ENCODE assay signal across 1 cellular context in the genomic region with DNA sequence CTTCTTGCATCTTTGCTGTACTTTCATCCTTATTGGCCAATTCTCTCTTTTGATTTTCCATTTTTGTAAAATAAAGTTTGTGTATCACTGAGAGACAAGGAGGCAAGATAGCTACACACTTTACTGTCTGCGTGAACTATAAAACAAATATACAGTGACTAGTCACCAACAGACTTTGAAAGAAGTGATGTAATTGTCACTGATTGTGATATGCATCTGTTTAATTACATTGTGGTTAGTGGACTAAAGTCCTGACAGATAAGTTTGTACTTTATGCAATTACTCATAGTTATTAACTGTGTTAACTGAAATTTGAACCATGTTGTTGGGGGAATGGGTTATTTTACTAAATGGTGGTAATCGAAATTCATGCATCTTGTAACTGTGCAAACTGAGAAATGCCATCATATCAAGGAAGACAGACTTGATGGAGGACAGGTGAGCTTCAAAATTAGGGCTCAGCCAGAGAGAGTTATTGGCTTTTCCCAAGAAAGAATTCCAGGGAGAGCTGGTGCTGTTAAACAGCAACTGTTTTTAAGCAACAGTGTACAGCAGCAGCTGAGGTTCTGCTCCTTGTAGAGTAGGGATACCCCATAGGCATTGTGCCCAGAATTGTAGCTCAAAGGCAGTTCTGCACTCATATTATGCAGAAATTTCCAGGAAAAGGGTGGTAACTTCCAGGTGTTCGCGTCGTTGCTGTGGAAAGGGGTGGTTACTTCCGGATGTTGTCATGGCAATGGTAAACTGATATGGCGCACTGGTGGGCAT.
TF ChIP-seq lines count a peak whose summit lies in the region.

No MANE protein-coding gene starts in this region.

TF ChIP-seq in HEK293, 187 proteins besides CTCF, POLR2A, EP300 and RAD21 (continued from another document and continues in another):
- TF ChIP-seq, protein P1, sequence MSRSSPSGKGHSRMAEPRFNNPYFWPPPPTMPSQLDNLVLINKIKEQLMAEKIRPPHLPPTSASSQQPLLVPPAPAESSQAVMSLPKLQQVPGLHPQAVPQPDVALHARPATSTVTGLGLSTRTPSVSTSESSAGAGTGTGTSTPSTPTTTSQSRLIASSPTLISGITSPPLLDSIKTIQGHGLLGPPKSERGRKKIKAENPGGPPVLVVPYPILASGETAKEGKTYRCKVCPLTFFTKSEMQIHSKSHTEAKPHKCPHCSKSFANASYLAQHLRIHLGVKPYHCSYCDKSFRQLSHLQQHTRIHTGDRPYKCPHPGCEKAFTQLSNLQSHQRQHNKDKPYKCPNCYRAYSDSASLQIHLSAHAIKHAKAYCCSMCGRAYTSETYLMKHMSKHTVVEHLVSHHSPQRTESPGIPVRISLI (tag by site-specific recombination; IDR thresholded peaks at IDR 0.05) = peak; percentile 68; the same call in 1 of the 2 replicates
- no peak for TF ChIP-seq ZSCAN16 (tag by site-specific recombination; IDR thresholded peaks at IDR 0.05)
- TF ChIP-seq ZNF146 (tag by site-specific recombination; IDR thresholded peaks at IDR 0.05) = peak; percentile 76
- TF ChIP-seq RBAK (tag by site-specific recombination; IDR thresholded peaks at IDR 0.05) = no peak
- TF ChIP-seq ZNF19 (tag by site-specific recombination; IDR thresholded peaks at IDR 0.05; ENCODE audit: low read depth) = no peak
- TF ChIP-seq, protein P2, sequence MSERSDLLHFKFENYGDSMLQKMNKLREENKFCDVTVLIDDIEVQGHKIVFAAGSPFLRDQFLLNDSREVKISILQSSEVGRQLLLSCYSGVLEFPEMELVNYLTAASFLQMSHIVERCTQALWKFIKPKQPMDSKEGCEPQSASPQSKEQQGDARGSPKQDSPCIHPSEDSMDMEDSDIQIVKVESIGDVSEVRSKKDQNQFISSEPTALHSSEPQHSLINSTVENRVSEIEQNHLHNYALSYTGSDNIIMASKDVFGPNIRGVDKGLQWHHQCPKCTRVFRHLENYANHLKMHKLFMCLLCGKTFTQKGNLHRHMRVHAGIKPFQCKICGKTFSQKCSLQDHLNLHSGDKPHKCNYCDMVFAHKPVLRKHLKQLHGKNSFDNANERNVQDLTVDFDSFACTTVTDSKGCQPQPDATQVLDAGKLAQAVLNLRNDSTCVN (tag by site-specific recombination; optimal IDR thresholded peaks at IDR 0.05) = no peak
- no peak for TF ChIP-seq ZNF510 (tag by site-specific recombination; IDR thresholded peaks at IDR 0.05; ENCODE audit: insufficient replicate concordance)
- TF ChIP-seq ZNF16 (tag by site-specific recombination; IDR thresholded peaks at IDR 0.05; ENCODE audit: low read depth) = no peak
- TF ChIP-seq ZNF629 (tag by site-specific recombination; IDR thresholded peaks at IDR 0.05) = peak; percentile 96
- peak; percentile 37; the same call in 1 of the 2 replicates for TF ChIP-seq GLIS1 (tag by site-specific recombination; IDR thresholded peaks at IDR 0.05)
- peak; percentile 84 for TF ChIP-seq KLF10 (tag by site-specific recombination; IDR thresholded peaks at IDR 0.05)
- TF ChIP-seq ZBTB1 (tag by site-specific recombination; IDR thresholded peaks at IDR 0.05) = peak; percentile 91
- TF ChIP-seq ZNF10 (tag by site-specific recombination; IDR thresholded peaks at IDR 0.05) = peak; percentile 83
- TF ChIP-seq ZNF324 (tag by site-specific recombination; IDR thresholded peaks at IDR 0.05) = peak; percentile 71
- TF ChIP-seq ZNF785 (tag by site-specific recombination; IDR thresholded peaks at IDR 0.05) = no peak
- TF ChIP-seq, protein P3, sequence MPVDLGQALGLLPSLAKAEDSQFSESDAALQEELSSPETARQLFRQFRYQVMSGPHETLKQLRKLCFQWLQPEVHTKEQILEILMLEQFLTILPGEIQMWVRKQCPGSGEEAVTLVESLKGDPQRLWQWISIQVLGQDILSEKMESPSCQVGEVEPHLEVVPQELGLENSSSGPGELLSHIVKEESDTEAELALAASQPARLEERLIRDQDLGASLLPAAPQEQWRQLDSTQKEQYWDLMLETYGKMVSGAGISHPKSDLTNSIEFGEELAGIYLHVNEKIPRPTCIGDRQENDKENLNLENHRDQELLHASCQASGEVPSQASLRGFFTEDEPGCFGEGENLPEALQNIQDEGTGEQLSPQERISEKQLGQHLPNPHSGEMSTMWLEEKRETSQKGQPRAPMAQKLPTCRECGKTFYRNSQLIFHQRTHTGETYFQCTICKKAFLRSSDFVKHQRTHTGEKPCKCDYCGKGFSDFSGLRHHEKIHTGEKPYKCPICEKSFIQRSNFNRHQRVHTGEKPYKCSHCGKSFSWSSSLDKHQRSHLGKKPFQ (tag by site-specific recombination; IDR thresholded peaks at IDR 0.05) = peak; percentile 31; the same call in 1 of the 2 replicates
- TF ChIP-seq, protein P4, sequence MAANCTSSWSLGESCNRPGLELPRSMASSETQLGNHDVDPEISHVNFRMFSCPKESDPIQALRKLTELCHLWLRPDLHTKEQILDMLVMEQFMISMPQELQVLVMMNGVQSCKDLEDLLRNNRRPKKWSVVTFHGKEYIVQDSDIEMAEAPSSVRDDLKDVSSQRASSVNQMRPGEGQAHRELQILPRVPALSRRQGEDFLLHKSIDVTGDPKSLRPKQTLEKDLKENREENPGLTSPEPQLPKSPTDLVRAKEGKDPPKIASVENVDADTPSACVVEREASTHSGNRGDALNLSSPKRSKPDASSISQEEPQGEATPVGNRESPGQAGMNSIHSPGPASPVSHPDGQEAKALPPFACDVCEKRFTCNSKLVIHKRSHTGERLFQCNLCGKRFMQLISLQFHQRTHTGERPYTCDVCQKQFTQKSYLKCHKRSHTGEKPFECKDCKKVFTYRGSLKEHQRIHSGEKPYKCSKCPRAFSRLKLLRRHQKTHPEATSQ (tag by site-specific recombination; IDR thresholded peaks at IDR 0.05) = no peak
- TF ChIP-seq ZNF184 (tag by site-specific recombination; IDR thresholded peaks at IDR 0.05) = peak; percentile 77
- TF ChIP-seq ZNF626 (tag by site-specific recombination; IDR thresholded peaks at IDR 0.05) = no peak
- TF ChIP-seq, protein P5, sequence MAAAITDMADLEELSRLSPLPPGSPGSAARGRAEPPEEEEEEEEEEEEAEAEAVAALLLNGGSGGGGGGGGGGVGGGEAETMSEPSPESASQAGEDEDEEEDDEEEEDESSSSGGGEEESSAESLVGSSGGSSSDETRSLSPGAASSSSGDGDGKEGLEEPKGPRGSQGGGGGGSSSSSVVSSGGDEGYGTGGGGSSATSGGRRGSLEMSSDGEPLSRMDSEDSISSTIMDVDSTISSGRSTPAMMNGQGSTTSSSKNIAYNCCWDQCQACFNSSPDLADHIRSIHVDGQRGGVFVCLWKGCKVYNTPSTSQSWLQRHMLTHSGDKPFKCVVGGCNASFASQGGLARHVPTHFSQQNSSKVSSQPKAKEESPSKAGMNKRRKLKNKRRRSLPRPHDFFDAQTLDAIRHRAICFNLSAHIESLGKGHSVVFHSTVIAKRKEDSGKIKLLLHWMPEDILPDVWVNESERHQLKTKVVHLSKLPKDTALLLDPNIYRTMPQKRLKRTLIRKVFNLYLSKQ (tag by site-specific recombination; IDR thresholded peaks at IDR 0.05; ENCODE audit: borderline replicate concordance) = no peak
- TF ChIP-seq, protein P6, sequence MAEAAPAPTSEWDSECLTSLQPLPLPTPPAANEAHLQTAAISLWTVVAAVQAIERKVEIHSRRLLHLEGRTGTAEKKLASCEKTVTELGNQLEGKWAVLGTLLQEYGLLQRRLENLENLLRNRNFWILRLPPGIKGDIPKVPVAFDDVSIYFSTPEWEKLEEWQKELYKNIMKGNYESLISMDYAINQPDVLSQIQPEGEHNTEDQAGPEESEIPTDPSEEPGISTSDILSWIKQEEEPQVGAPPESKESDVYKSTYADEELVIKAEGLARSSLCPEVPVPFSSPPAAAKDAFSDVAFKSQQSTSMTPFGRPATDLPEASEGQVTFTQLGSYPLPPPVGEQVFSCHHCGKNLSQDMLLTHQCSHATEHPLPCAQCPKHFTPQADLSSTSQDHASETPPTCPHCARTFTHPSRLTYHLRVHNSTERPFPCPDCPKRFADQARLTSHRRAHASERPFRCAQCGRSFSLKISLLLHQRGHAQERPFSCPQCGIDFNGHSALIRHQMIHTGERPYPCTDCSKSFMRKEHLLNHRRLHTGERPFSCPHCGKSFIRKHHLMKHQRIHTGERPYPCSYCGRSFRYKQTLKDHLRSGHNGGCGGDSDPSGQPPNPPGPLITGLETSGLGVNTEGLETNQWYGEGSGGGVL (tag by site-specific recombination; IDR thresholded peaks at IDR 0.05) = peak; percentile 56
- 0 out of 2 replicates have a peak, but pooled peaks have one; percentile 11 for TF ChIP-seq ZBTB20 (tag by site-specific recombination; IDR thresholded peaks at IDR 0.05)
- TF ChIP-seq, protein P7, sequence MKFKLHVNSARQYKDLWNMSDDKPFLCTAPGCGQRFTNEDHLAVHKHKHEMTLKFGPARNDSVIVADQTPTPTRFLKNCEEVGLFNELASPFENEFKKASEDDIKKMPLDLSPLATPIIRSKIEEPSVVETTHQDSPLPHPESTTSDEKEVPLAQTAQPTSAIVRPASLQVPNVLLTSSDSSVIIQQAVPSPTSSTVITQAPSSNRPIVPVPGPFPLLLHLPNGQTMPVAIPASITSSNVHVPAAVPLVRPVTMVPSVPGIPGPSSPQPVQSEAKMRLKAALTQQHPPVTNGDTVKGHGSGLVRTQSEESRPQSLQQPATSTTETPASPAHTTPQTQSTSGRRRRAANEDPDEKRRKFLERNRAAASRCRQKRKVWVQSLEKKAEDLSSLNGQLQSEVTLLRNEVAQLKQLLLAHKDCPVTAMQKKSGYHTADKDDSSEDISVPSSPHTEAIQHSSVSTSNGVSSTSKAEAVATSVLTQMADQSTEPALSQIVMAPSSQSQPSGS (tag by site-specific recombination; IDR thresholded peaks at IDR 0.05; ENCODE audit: low read depth) = peak; percentile 92
- TF ChIP-seq, protein P8, sequence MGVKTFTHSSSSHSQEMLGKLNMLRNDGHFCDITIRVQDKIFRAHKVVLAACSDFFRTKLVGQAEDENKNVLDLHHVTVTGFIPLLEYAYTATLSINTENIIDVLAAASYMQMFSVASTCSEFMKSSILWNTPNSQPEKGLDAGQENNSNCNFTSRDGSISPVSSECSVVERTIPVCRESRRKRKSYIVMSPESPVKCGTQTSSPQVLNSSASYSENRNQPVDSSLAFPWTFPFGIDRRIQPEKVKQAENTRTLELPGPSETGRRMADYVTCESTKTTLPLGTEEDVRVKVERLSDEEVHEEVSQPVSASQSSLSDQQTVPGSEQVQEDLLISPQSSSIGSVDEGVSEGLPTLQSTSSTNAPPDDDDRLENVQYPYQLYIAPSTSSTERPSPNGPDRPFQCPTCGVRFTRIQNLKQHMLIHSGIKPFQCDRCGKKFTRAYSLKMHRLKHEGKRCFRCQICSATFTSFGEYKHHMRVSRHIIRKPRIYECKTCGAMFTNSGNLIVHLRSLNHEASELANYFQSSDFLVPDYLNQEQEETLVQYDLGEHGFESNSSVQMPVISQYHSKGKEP (tag by site-specific recombination; IDR thresholded peaks at IDR 0.05) = peak; percentile 91
- peak; percentile 81; the same call in 1 of the 2 replicates for TF ChIP-seq KLF16 (tag by site-specific recombination; IDR thresholded peaks at IDR 0.05)
- TF ChIP-seq, protein P9, sequence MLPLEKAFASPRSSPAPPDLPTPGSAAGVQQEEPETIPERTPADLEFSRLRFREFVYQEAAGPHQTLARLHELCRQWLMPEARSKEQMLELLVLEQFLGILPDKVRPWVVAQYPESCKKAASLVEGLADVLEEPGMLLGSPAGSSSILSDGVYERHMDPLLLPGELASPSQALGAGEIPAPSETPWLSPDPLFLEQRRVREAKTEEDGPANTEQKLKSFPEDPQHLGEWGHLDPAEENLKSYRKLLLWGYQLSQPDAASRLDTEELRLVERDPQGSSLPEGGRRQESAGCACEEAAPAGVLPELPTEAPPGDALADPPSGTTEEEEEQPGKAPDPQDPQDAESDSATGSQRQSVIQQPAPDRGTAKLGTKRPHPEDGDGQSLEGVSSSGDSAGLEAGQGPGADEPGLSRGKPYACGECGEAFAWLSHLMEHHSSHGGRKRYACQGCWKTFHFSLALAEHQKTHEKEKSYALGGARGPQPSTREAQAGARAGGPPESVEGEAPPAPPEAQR (tag by site-specific recombination; IDR thresholded peaks at IDR 0.05) = no peak
- TF ChIP-seq ZNF791 (tag by site-specific recombination; IDR thresholded peaks at IDR 0.05) = no peak
- TF ChIP-seq ZNF114 (tag by site-specific recombination; IDR thresholded peaks at IDR 0.05) = no peak
- TF ChIP-seq ZNF529 (tag by site-specific recombination; IDR thresholded peaks at IDR 0.05; ENCODE audit: insufficient replicate concordance) = no peak
- TF ChIP-seq ZNF677 (tag by site-specific recombination; IDR thresholded peaks at IDR 0.05) = no peak
- TF ChIP-seq ZNF221 (tag by site-specific recombination; IDR thresholded peaks at IDR 0.05; ENCODE audit: borderline replicate concordance) = no peak
- TF ChIP-seq ZBTB21 (tag by site-specific recombination; IDR thresholded peaks at IDR 0.05) = peak; percentile 54; the same call in 1 of the 2 replicates
- TF ChIP-seq, protein P10, sequence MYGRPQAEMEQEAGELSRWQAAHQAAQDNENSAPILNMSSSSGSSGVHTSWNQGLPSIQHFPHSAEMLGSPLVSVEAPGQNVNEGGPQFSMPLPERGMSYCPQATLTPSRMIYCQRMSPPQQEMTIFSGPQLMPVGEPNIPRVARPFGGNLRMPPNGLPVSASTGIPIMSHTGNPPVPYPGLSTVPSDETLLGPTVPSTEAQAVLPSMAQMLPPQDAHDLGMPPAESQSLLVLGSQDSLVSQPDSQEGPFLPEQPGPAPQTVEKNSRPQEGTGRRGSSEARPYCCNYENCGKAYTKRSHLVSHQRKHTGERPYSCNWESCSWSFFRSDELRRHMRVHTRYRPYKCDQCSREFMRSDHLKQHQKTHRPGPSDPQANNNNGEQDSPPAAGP (tag by site-specific recombination; IDR thresholded peaks at IDR 0.05) = peak; percentile 76
- TF ChIP-seq, protein P11, sequence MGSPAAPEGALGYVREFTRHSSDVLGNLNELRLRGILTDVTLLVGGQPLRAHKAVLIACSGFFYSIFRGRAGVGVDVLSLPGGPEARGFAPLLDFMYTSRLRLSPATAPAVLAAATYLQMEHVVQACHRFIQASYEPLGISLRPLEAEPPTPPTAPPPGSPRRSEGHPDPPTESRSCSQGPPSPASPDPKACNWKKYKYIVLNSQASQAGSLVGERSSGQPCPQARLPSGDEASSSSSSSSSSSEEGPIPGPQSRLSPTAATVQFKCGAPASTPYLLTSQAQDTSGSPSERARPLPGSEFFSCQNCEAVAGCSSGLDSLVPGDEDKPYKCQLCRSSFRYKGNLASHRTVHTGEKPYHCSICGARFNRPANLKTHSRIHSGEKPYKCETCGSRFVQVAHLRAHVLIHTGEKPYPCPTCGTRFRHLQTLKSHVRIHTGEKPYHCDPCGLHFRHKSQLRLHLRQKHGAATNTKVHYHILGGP (tag by site-specific recombination; IDR thresholded peaks at IDR 0.05) = no peak
- 0 out of 2 replicates have a peak, but pooled peaks have one; percentile 29 for TF ChIP-seq ZBTB8A (tag by site-specific recombination; IDR thresholded peaks at IDR 0.05)
- no peak for TF ChIP-seq EGR2 (tag by site-specific recombination; IDR thresholded peaks at IDR 0.05; ENCODE audit: low read depth)
- TF ChIP-seq ZNF596 (tag by site-specific recombination; IDR thresholded peaks at IDR 0.05) = no peak
- peak; percentile 91 for TF ChIP-seq WT1 (tag by site-specific recombination; IDR thresholded peaks at IDR 0.05)
- TF ChIP-seq ZNF521 (tag by site-specific recombination; IDR thresholded peaks at IDR 0.05) = no peak
- TF ChIP-seq, protein P12, sequence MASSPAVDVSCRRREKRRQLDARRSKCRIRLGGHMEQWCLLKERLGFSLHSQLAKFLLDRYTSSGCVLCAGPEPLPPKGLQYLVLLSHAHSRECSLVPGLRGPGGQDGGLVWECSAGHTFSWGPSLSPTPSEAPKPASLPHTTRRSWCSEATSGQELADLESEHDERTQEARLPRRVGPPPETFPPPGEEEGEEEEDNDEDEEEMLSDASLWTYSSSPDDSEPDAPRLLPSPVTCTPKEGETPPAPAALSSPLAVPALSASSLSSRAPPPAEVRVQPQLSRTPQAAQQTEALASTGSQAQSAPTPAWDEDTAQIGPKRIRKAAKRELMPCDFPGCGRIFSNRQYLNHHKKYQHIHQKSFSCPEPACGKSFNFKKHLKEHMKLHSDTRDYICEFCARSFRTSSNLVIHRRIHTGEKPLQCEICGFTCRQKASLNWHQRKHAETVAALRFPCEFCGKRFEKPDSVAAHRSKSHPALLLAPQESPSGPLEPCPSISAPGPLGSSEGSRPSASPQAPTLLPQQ (tag by site-specific recombination; IDR thresholded peaks at IDR 0.05) = peak; percentile 72; the same call in 1 of the 2 replicates
